In the genomic region with DNA sequence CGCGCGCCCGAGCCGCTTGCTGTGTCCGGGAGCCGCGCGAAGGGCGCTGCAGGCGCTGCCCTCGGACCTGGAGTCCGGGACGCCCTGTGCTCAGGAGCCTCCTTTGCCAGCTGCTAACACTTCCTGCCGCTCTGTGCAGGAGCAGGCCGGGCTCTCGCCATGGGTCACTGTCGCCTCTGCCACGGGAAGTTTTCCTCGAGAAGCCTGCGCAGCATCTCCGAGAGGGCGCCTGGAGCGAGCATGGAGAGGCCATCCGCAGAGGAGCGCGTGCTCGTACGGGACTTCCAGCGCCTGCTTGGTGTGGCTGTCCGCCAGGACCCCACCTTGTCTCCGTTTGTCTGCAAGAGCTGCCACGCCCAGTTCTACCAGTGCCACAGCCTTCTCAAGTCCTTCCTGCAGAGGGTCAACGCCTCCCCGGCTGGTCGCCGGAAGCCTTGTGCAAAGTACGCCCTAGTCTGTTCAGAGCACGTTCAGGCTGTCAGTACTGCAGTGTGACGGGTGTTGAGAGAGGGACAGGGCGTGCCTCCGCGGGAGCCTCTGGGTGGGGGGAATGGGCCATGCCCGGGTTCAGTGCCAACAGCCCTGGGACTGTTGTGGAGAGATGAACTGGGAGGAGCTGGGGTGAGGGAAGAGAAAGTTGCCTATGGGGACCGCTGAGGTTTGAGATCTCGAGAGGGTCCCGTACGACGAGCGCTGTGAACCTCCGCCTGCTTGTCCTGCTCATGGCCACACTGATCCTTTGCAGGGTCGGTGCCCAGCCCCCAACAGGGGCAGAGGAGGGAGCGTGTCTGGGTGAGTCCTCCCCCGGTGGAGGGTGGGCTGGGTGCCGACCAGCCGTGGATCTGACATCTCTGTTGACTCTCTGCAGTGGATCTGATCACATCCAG, we compare ENCODE assay signal across 8 cellular contexts. TPM values are rescaled to one million over a fixed set of nuclear protein-coding genes. Genes with fewer than 3 reads are reported as not detected.
DNase-seq lines count a peak whose midpoint lies in the region; ATAC-seq and TF ChIP-seq lines count a peak whose summit lies in the region.

No MANE protein-coding gene starts in this region.

- no peaks in the 10 kb centered on the region for H3K27me3 Mint-ChIP-seq in activated naive CD8-positive, alpha-beta T cell treated with anti-CD3 and anti-CD28 coated beads, Interleukin-2, amount 50 U/mL, for 24 hours

- peak overlapping the region; percentile 90 for H3K4me3 ChIP-seq in SU-DHL-6 (ENCODE audit: insufficient read depth, low read length, poor library complexity, severe bottlenecking)
- H3K4me3 ChIP-seq in right cardiac atrium (ENCODE audit: low read length), result peak overlapping the region; percentile 94
- peak overlapping the region; percentile 74 for H3K4me3 ChIP-seq in skeletal muscle cell (ENCODE audit: low read depth, low read length)

- peaks cover 7% of the 10 kb centered on the region; the same call in 1 of the 2 replicates for H4K20me1 ChIP-seq in SU-DHL-6 (ENCODE audit: low read depth, low read length)

- intact Hi-C loops in right cardiac atrium (cut with DNase I), result no loop called here

- TF ChIP-seq CTCF in SU-DHL-6 (IDR thresholded peaks at IDR 0.05; ENCODE audit: insufficient read depth, low read length, poor library complexity, severe bottlenecking), result no peak

- peak overlapping the region; percentile 88 for H3K27ac Mint-ChIP-seq in activated naive CD8-positive, alpha-beta T cell treated with anti-CD3 and anti-CD28 coated beads, Interleukin-2, amount 50 U/mL, for 24 hours

- peak overlapping the region; percentile 93 for H3K4me3 Mint-ChIP-seq in activated naive CD8-positive, alpha-beta T cell treated with anti-CD3 and anti-CD28 coated beads, Interleukin-2, amount 50 U/mL, for 24 hours

- H3K4me2 ChIP-seq in SU-DHL-6 (ENCODE audit: low read depth, low read length, poor library complexity, severe bottlenecking), result peak overlapping the region; percentile 68

- H3K27ac ChIP-seq in SU-DHL-6 (ENCODE audit: low read depth, low read length) (no peak overlapping the region), right cardiac atrium (ENCODE audit: low read length) (peak overlapping the region; percentile 76)

- no peak overlapping the region for H2AFZ ChIP-seq in SU-DHL-6 (ENCODE audit: low read depth, low read length, severe bottlenecking)

- no peaks in the 10 kb centered on the region for H3K36me3 ChIP-seq in SU-DHL-6 (ENCODE audit: low read length)

- no peaks in the 10 kb centered on the region for H3K27me3 ChIP-seq in SU-DHL-6 (ENCODE audit: low read length)
- no peaks in the 10 kb centered on the region for H3K27me3 ChIP-seq in right cardiac atrium (ENCODE audit: control insufficient read depth, insufficient read depth)

- peaks cover 63% of the 10 kb centered on the region for H3K4me1 Mint-ChIP-seq in activated naive CD8-positive, alpha-beta T cell treated with anti-CD3 and anti-CD28 coated beads, Interleukin-2, amount 50 U/mL, for 24 hours

- peak; percentile 67 for DNase-seq in CMK (ENCODE audit: low read depth)
- DNase-seq in activated naive CD8-positive, alpha-beta T cell treated with anti-CD3 and anti-CD28 coated beads, Interleukin-2, amount 50 U/mL, for 24 hours, result peak; percentile 70
- peak; percentile 90 to 94 (median 92) for DNase-seq in right cardiac atrium
- no peak for DNase-seq in skeletal muscle cell (ENCODE audit: low read depth)
- DNase-seq in NCI-H146 treated with DMSO at 0.1 percent for 48 hours (lab: John Stamatoyannopoulos, UW; ENCODE audit: unreplicated experiment), result no peak

- peaks cover 14% of the 10 kb centered on the region for H3K4me1 ChIP-seq in right cardiac atrium (ENCODE audit: control insufficient read depth, insufficient read depth, low read length)

- no peaks in the 10 kb centered on the region for H3K79me2 ChIP-seq in SU-DHL-6 (ENCODE audit: insufficient read depth, low read length)

- no peaks in the 10 kb centered on the region for H3K9me3 Mint-ChIP-seq in activated naive CD8-positive, alpha-beta T cell treated with anti-CD3 and anti-CD28 coated beads, Interleukin-2, amount 50 U/mL, for 24 hours

- no peaks in the 10 kb centered on the region for H3K9me2 ChIP-seq in SU-DHL-6 (replicated peaks; ENCODE audit: insufficient read depth, low read length)

- H3K9ac ChIP-seq in SU-DHL-6 (ENCODE audit: low read length), result peak overlapping the region; percentile 75

- ATAC-seq in HG02759 (IDR thresholded peaks at IDR 0.05; ENCODE audit: unreplicated experiment) (peak; percentile 6), right cardiac atrium (peak; percentile 63 to 84), GM19455 (IDR thresholded peaks at IDR 0.05; ENCODE audit: unreplicated experiment) (no peak)
- ATAC-seq in activated naive CD8-positive, alpha-beta T cell treated with anti-CD3 and anti-CD28 coated beads, Interleukin-2, amount 50 U/mL, for 24 hours, result peak; percentile 45

- 26% methylated on average over 56 of the region's 56 CpGs for WGBS in right cardiac atrium

- H3F3A ChIP-seq in SU-DHL-6 (ENCODE audit: insufficient read depth), result peaks cover 5% of the 10 kb centered on the region

- peaks cover 27% of the 10 kb centered on the region for H3K36me3 Mint-ChIP-seq in activated naive CD8-positive, alpha-beta T cell treated with anti-CD3 and anti-CD28 coated beads, Interleukin-2, amount 50 U/mL, for 24 hours (ENCODE audit: low read depth)

- H3K9me3 ChIP-seq in SU-DHL-6 (ENCODE audit: insufficient read depth, low read length) (no peaks in the 10 kb centered on the region), right cardiac atrium (ENCODE audit: control insufficient read depth, low read length) (no peaks in the 10 kb centered on the region)

RNA-seq across cellular contexts. Expression of a gene that starts 1.3 kb away (rescaled TPM):
- total RNA-seq in right cardiac atrium, result 10 to 100 TPM; 12.4 to 16.2 (median 14.9) TPM
- 12.1 TPM for polyA plus RNA-seq in right cardiac atrium

RNA-seq across cellular contexts. Expression of a gene that starts 1.9 kb away (rescaled TPM):
- total RNA-seq in right cardiac atrium, result 10 to 100 TPM; 10.6 to 16.3 (median 14.8) TPM
- 18.4 TPM for polyA plus RNA-seq in right cardiac atrium

RNA-seq across cellular contexts. Expression of a gene that starts 21.1 kb away (rescaled TPM):
- total RNA-seq in right cardiac atrium, result 1 to 10 TPM; 2.3 to 5.2 (median 3.6) TPM
- polyA plus RNA-seq in right cardiac atrium, result 3.1 TPM

RNA-seq across cellular contexts. Expression of a gene that starts 36.1 kb away (rescaled TPM):
- 10 to 100 TPM; 21.4 to 29.7 (median 26.9) TPM for total RNA-seq in right cardiac atrium
- 25.7 TPM for polyA plus RNA-seq in right cardiac atrium

Comparison
In these comparisons a context has a peak if more than half of its experiments do, and no peak if none do; other contexts are left out.
1. DNase-seq: peak in CMK (single experiment), activated naive CD8-positive, alpha-beta T cell treated with anti-CD3 and anti-CD28 coated beads, Interleukin-2, amount 50 U/mL, for 24 hours (single experiment) and right cardiac atrium (3 of 3); none in skeletal muscle cell (single experiment) and NCI-H146 treated with DMSO at 0.1 percent for 48 hours (single experiment).
2. Peak in every context shown above with its lines, with median percentiles within 50 percentile points of each other: H3K4me3 ChIP-seq.